Comparison of ENCODE assay signal across 19 cellular contexts in genomic region chrX:101220881-101221280, GRCh38. TPM values are rescaled to one million over a fixed set of nuclear protein-coding genes. Genes with fewer than 3 reads are reported as not detected.
DNase-seq lines count a peak whose midpoint lies in the region; TF ChIP-seq lines count a peak whose summit lies in the region.
"Had no signal": no experiment of that assay in that cellular context is flagged by ENCODE, and none has a peak within 500 bp of the region (broad histone marks: within the 10 kb centered on the region; RNA-seq: fewer than 3 reads in every experiment).

No MANE protein-coding gene starts in this region.

- H3K9ac ChIP-seq in rectal smooth muscle tissue (ENCODE audit: low read length): no peak overlapping the region

- H3K4me3 Mint-ChIP-seq in endothelial cell (ENCODE audit: unreplicated experiment): no peak overlapping the region

- DNase-seq in DMS53 (lab: John Stamatoyannopoulos, UW) (peak; percentile 96), NCI-H510A (lab: John Stamatoyannopoulos, UW) (peak; percentile 69), endothelial cell (ENCODE audit: low spot score) (no peak), LoVo (ENCODE audit: low spot score) (no peak), putamen (ENCODE audit: low spot score) (no peak), A172 (ENCODE audit: low spot score) (no peak)
- DNase-seq: activated CD4-positive, alpha-beta T cell treated with anti-CD3 and anti-CD28 coated beads, Interleukin-2, amount 50 U/mL, for 1 hour; effector CD4-positive, alpha-beta T cell; GM23248; heart left ventricle; mesenchymal stem cell; NCI-H2029; NCI-H748 treated with DMSO at 0.1 percent for 48 hours; right lobe of liver had no signal

- peak overlapping the region; percentile 72 for H3K27ac Mint-ChIP-seq in endothelial cell (ENCODE audit: unreplicated experiment)

- no peaks in the 10 kb centered on the region for H3K4me1 ChIP-seq in rectal smooth muscle tissue (ENCODE audit: control insufficient read depth, insufficient read depth, low read length)
- H3K4me1 ChIP-seq: heart left ventricle, right lobe of liver had no signal

- peaks cover 1% of the 10 kb centered on the region for H3K27me3 Mint-ChIP-seq in endothelial cell (ENCODE audit: unreplicated experiment)

- TF ChIP-seq CTCF in endothelial cell (IDR thresholded peaks at IDR 0.05; ENCODE audit: unreplicated experiment): no peak

- no peaks in the 10 kb centered on the region for H3K9me3 Mint-ChIP-seq in endothelial cell (ENCODE audit: unreplicated experiment)

- H3K27ac ChIP-seq in rectal smooth muscle tissue (ENCODE audit: low read depth, low read length): peak overlapping the region; percentile 24
- H3K27ac ChIP-seq: BLaER1 treated with 17β-estradiol and CSF1 and Interleukin-3, amounts not matched to agents 10 nM and 100 nM; GM23248; heart left ventricle; HL-60; right lobe of liver; thoracic aorta had no signal

- no peak overlapping the region for H3K4me3 ChIP-seq in rectal smooth muscle tissue (ENCODE audit: low read length)
- H3K4me3 ChIP-seq: BLaER1 treated with 17β-estradiol and CSF1 and Interleukin-3, amounts not matched to agents 10 nM and 100 nM; GM23248; heart left ventricle; right lobe of liver; thoracic aorta had no signal

- peaks cover 20% of the 10 kb centered on the region for H3K4me1 Mint-ChIP-seq in endothelial cell (ENCODE audit: unreplicated experiment)

- no peaks in the 10 kb centered on the region for H3K36me3 ChIP-seq in rectal smooth muscle tissue (ENCODE audit: control insufficient read depth, insufficient read depth, low read length)
- H3K36me3 ChIP-seq: BLaER1 treated with 17β-estradiol and CSF1 and Interleukin-3, amounts not matched to agents 10 nM and 100 nM; heart left ventricle; right lobe of liver; thoracic aorta had no signal

- no peaks in the 10 kb centered on the region for H3K36me3 Mint-ChIP-seq in endothelial cell (ENCODE audit: low read depth, unreplicated experiment)

- no peaks in the 10 kb centered on the region for H3K27me3 ChIP-seq in rectal smooth muscle tissue (ENCODE audit: control insufficient read depth, insufficient read depth, low read length)
- H3K27me3 ChIP-seq: BLaER1 treated with 17β-estradiol and CSF1 and Interleukin-3, amounts not matched to agents 10 nM and 100 nM; right lobe of liver had no signal

RNA-seq across cellular contexts. Expression of gene DRP2, which starts 1.3 kb away (rescaled TPM):
- total RNA-seq in endothelial cell (ENCODE audit: unreplicated experiment): 1.6 TPM
- 0.05 and 0.10 TPM in 2 replicates for total RNA-seq in A172 (2014; rRNA removed; shearing (Covaris generic))
- total RNA-seq: cardiac septum, right lobe of liver had no signal

Comparison
In these comparisons a context has a peak if more than half of its experiments do, and no peak if none do; other contexts are left out.
1. DNase-seq: peak in DMS53 (single experiment) and NCI-H510A (single experiment); none in endothelial cell (single experiment), LoVo (single experiment), putamen (single experiment) and A172 (single experiment).